Comparison of ENCODE assay signal across 28 cellular contexts in genomic region chr9:123431581-123431980, GRCh38.
"Had no signal": no experiment of that assay in that cellular context is flagged by ENCODE, and none has a peak within 500 bp of the region (broad histone marks: within the 10 kb centered on the region; RNA-seq: fewer than 3 reads in every experiment).

No MANE protein-coding gene starts in this region.

- DNase-seq: colonic mucosa; dermis blood vessel endothelial cell; effector memory CD4-positive, alpha-beta T cell; foreskin keratinocyte; heart left ventricle; left cardiac atrium; left lung; mesenchymal stem cell; midbrain; naive thymus-derived CD4-positive, alpha-beta T cell; nucleus accumbens; stimulated activated CD4-positive, alpha-beta T cell treated with anti-CD3 and anti-CD28 coated beads, Interleukin-2, amount 100 ng/mL, for 24 hours; stimulated activated CD4-positive, alpha-beta T cell treated with anti-CD3 and anti-CD28 coated beads, Interleukin-4, amount 100 ng/mL, for 24 hours; stimulated activated naive CD8-positive, alpha-beta T cell treated with anti-CD3 and anti-CD28 coated beads, Interleukin-15, Interleukin-2, amounts not matched to agents 100 U/mL and 50 U/mL, for 24 hours; substantia nigra; testis; upper lobe of left lung had no signal

- ATAC-seq: foreskin keratinocyte; gastroesophageal sphincter; left cardiac atrium; left lung; naive thymus-derived CD4-positive, alpha-beta T cell; sciatic nerve; stimulated activated effector memory CD8-positive, alpha-beta T cell treated with anti-CD3 and anti-CD28 coated beads, Interleukin-12 subunit alpha, Interleukin-12 subunit beta, amount 100 ng/mL, for 72 hours; stimulated activated naive CD8-positive, alpha-beta T cell treated with anti-CD3 and anti-CD28 coated beads, Interleukin-15, Interleukin-2, amounts not matched to agents 100 U/mL and 50 U/mL, for 24 hours had no signal

- H3K27ac ChIP-seq: colonic mucosa, esophagus muscularis mucosa, foreskin keratinocyte, gastroesophageal sphincter, heart left ventricle, hepatocyte, left lung, neural progenitor cell, prostate gland, right atrium auricular region, testis, tibial artery, upper lobe of left lung had no signal

- FAIRE-seq: endothelial cell of umbilical vein had no signal

- H3K79me2 ChIP-seq: hepatocyte had no signal

- H3K9me3 ChIP-seq: colonic mucosa, prostate gland, right atrium auricular region, testis, tibial artery, upper lobe of left lung had no signal

- H3K9me3 Mint-ChIP-seq: stimulated activated effector memory CD8-positive, alpha-beta T cell treated with anti-CD3 and anti-CD28 coated beads, Interleukin-12 subunit alpha, Interleukin-12 subunit beta, amount 100 ng/mL, for 72 hours had no signal

- H2AFZ ChIP-seq: hepatocyte, neural progenitor cell had no signal

- H3K27me3 Mint-ChIP-seq: naive thymus-derived CD4-positive, alpha-beta T cell had no signal

- H3K4me3 Mint-ChIP-seq: naive thymus-derived CD4-positive, alpha-beta T cell; nephron; neural progenitor cell; stimulated activated effector memory CD8-positive, alpha-beta T cell treated with anti-CD3 and anti-CD28 coated beads, Interleukin-12 subunit alpha, Interleukin-12 subunit beta, amount 100 ng/mL, for 72 hours had no signal

- H3K27ac Mint-ChIP-seq: naive thymus-derived CD4-positive, alpha-beta T cell; nephron; stimulated activated effector memory CD8-positive, alpha-beta T cell treated with anti-CD3 and anti-CD28 coated beads, Interleukin-12 subunit alpha, Interleukin-12 subunit beta, amount 100 ng/mL, for 72 hours had no signal

- H3K36me3 ChIP-seq: colonic mucosa, prostate gland, right atrium auricular region had no signal

- H3K4me1 Mint-ChIP-seq: naive thymus-derived CD4-positive, alpha-beta T cell; nephron; stimulated activated effector memory CD8-positive, alpha-beta T cell treated with anti-CD3 and anti-CD28 coated beads, Interleukin-12 subunit alpha, Interleukin-12 subunit beta, amount 100 ng/mL, for 72 hours had no signal

- H3K27me3 ChIP-seq: colonic mucosa, esophagus muscularis mucosa, foreskin keratinocyte, gastroesophageal sphincter, heart left ventricle, hepatocyte, left lung, neural progenitor cell, right atrium auricular region, testis, tibial artery, upper lobe of left lung had no signal

- H3K4me2 ChIP-seq: hepatocyte, neural progenitor cell had no signal

- H3K9ac ChIP-seq: neural progenitor cell had no signal

- H3K4me3 ChIP-seq: colonic mucosa, esophagus muscularis mucosa, gastroesophageal sphincter, heart left ventricle, hepatocyte, left lung, neural progenitor cell, prostate gland, right atrium auricular region, testis, tibial artery, upper lobe of left lung had no signal

- H3K4me1 ChIP-seq: colonic mucosa, esophagus muscularis mucosa, foreskin keratinocyte, gastroesophageal sphincter, heart left ventricle, left lung, prostate gland, right atrium auricular region, testis, tibial artery, upper lobe of left lung had no signal
